In genomic region chr22:45537734-45538181, GRCh38 we compare ENCODE assay signal across 8 cellular contexts. TPM values are rescaled to one million over a fixed set of nuclear protein-coding genes. Genes with fewer than 3 reads are reported as not detected.
DNase-seq lines count a peak whose midpoint lies in the region; ATAC-seq and TF ChIP-seq lines count a peak whose summit lies in the region.
"Had no signal": no experiment of that assay in that cellular context is flagged by ENCODE, and none has a peak within 500 bp of the region (broad histone marks: within the 10 kb centered on the region; RNA-seq: fewer than 3 reads in every experiment).

No MANE protein-coding gene starts in this region.

- H3K4me2 ChIP-seq in Karpas-422 (ENCODE audit: low read depth, low read length, poor library complexity, severe bottlenecking): no peak overlapping the region

- H3K27me3 ChIP-seq in upper lobe of left lung (no peaks in the 10 kb centered on the region), Karpas-422 (ENCODE audit: low read length) (no peaks in the 10 kb centered on the region)

- H3K27ac ChIP-seq in upper lobe of left lung: peak overlapping the region in 3 of 4 donors; percentile 27 to 71 (median 57)
- H3K27ac ChIP-seq in Karpas-422 (ENCODE audit: low read length): no peak overlapping the region

- peak; percentile 23 to 41 for ATAC-seq in upper lobe of left lung (ENCODE audit: low FRiP score in 2 of 2)

- TF ChIP-seq CTCF in astrocyte of the cerebellum (IDR thresholded peaks at IDR 0.05; ENCODE audit: low read depth, low read length, missing control alignments): no peak
- no peak for TF ChIP-seq CTCF in upper lobe of left lung (IDR thresholded peaks at IDR 0.05)

- TF ChIP-seq POLR2A in upper lobe of left lung (IDR thresholded peaks at IDR 0.05): no peak

- DNase-seq in M059J (ENCODE audit: low read depth): peak; percentile 90
- DNase-seq in astrocyte of the cerebellum (ENCODE audit: low read depth): peak; percentile 90
- DNase-seq in iris pigment epithelial cell (ENCODE audit: low read depth): peak; percentile 85
- no peak for DNase-seq in upper lobe of left lung
- DNase-seq in activated T-cell treated with anti-CD3 and anti-CD28 coated beads, Interleukin-2, amount 50 U/mL, for 48 hours: no peak
- DNase-seq in HuH-7 (ENCODE audit: low spot score): no peak
- DNase-seq in Karpas-422: no peak
- DNase-seq: SW 1271 had no signal

- H3K4me1 ChIP-seq in upper lobe of left lung: peaks cover 0 to 7% (median 0%) of the 10 kb centered on the region in 4 donors
- H3K4me1 ChIP-seq in Karpas-422 (ENCODE audit: low read length): no peaks in the 10 kb centered on the region

- H3K4me3 ChIP-seq in astrocyte of the cerebellum (ENCODE audit: low read depth, low read length): no peak overlapping the region
- H3K4me3 ChIP-seq in upper lobe of left lung: no peak overlapping the region
- no peak overlapping the region for H3K4me3 ChIP-seq in Karpas-422 (ENCODE audit: low read length)

- WGBS in upper lobe of left lung, 2 donors: 65 to 78% methylated on average over 13 to 15 of the region's 15 CpGs

- no peaks in the 10 kb centered on the region for H3K79me2 ChIP-seq in Karpas-422 (ENCODE audit: low read length)

- no peaks in the 10 kb centered on the region for H4K20me1 ChIP-seq in Karpas-422 (ENCODE audit: insufficient read depth, low read depth, low read length)

- no peak overlapping the region for H2AFZ ChIP-seq in Karpas-422 (ENCODE audit: low read length)

- H3K9me2 ChIP-seq in Karpas-422 (replicated peaks; ENCODE audit: insufficient read depth, low read length): no peaks in the 10 kb centered on the region

- no peak overlapping the region for H3K9ac ChIP-seq in Karpas-422 (ENCODE audit: low read length)

- H3K36me3 ChIP-seq in upper lobe of left lung (peaks cover 0 to 3% (median 0%) of the 10 kb centered on the region in 4 donors), Karpas-422 (ENCODE audit: insufficient read depth, low read length) (no peaks in the 10 kb centered on the region)

- TF ChIP-seq EP300 in upper lobe of left lung (IDR thresholded peaks at IDR 0.05): no peak

- in situ Hi-C loops in astrocyte of the cerebellum (cut with HindIII; ENCODE audit: low sequenced_read_pairs): no loop called here

- no peaks in the 10 kb centered on the region for H3K9me3 ChIP-seq in upper lobe of left lung
- H3K9me3 ChIP-seq in Karpas-422 (ENCODE audit: low read length): no peaks in the 10 kb centered on the region

RNA-seq across cellular contexts. Expression of gene FBLN1, which starts 35.1 kb away (rescaled TPM):
- 23.9 and 34.9 TPM in 2 replicates for total RNA-seq in M059J (2014; rRNA removed; shearing (Covaris generic))
- total RNA-seq in upper lobe of left lung: 100 to 1,000 TPM in 4 of 6 donors, 10 to 100 TPM in 2; 63.9 to 523 (median 207) TPM
- not detected in 2 replicates for total RNA-seq in Karpas-422 (2014; rRNA removed; shearing (Covaris generic); ENCODE audit: low replicate concordance)

Comparison
In these comparisons a context has a peak if more than half of its experiments do, and no peak if none do; other contexts are left out.
1. DNase-seq: peak in M059J (single experiment), astrocyte of the cerebellum (single experiment) and iris pigment epithelial cell (single experiment); none in upper lobe of left lung (0 of 2), activated T-cell treated with anti-CD3 and anti-CD28 coated beads, Interleukin-2, amount 50 U/mL, for 48 hours (0 of 2), HuH-7 (single experiment) and Karpas-422 (single experiment).
2. RNA of gene FBLN1, which starts 35.1 kb away (total RNA-seq): 63.9 to 523 TPM in upper lobe of left lung and 23.9 to 34.9 TPM in M059J; not detected in Karpas-422; every median in the first group is over 10 times any median in the second.